In the genomic region with DNA sequence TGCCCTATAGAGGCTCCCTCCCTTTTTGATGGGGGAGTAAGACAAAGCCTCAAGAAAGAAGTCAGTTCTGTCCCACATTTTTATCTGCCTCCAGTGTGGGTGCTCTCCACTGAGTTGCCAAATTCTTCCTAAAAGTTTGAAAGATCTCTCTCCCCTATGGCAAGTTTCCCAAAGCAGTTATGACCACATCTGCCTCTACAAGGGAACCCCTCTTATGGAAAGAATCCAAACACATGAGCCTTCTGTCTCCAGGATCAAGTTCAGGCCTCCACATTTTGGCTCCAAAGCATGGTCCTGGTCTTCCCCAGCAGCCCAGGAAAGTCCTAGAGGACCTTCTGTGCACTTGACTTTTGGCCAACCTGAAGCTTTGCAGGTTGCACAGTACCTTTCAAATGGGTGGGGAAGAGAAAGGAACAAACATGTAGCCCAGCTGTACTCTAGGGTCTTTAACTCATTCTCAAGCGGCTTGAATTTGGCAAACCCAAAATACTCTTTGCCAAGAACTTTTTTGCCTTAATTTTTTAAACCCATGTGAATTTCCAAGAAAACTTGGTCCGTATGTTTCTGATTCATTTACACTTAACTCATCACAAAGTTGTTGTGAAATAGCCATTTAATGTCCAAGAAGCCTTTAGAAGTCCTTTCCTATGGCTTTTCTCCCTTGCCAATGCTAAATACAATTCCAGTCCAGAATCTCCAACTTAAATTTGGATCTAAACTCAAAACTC, we compare ENCODE assay signal across 17 cellular contexts.
DNase-seq lines count a peak whose midpoint lies in the region; ATAC-seq and TF ChIP-seq lines count a peak whose summit lies in the region.
"Had no signal": no experiment of that assay in that cellular context is flagged by ENCODE, and none has a peak within 500 bp of the region (broad histone marks: within the 10 kb centered on the region; RNA-seq: fewer than 3 reads in every experiment).

No MANE protein-coding gene starts in this region.

- DNase-seq in HCEC 1CT, result peak; percentile 3
- DNase-seq in fibroblast of mammary gland (ENCODE audit: low read depth), result peak; percentile 83
- no peak for DNase-seq in left cardiac atrium
- no peak for DNase-seq in sciatic nerve (ENCODE audit: low spot score)
- no peak for DNase-seq in DMS53 treated with DMSO at 0.1 percent for 48 hours (lab: John Stamatoyannopoulos, UW; ENCODE audit: unreplicated experiment)
- no peak for DNase-seq in OCI-M1 (lab: John Stamatoyannopoulos, UW)
- DNase-seq: AML-193, H9, NCI-H1436, NCI-H2029 treated with DMSO at 0.1 percent for 48 hours, NCI-H2171 treated with DMSO at 0.1 percent for 48 hours, NCI-H524, Peyer's patch, SHP77 treated with DMSO at 0.1 percent for 48 hours had no signal

- H3K4me3 ChIP-seq in fibroblast of mammary gland (ENCODE audit: control insufficient read depth, low read depth, low read length), result no peak overlapping the region
- H3K4me3 ChIP-seq: Peyer's patch had no signal

- ATAC-seq in left cardiac atrium (peak; percentile 57 to 85), sciatic nerve (peak; percentile 86), GM19395 (IDR thresholded peaks at IDR 0.05; ENCODE audit: unreplicated experiment) (no peak), HG03280 (IDR thresholded peaks at IDR 0.05; ENCODE audit: unreplicated experiment) (no peak)
- ATAC-seq: SK-N-SH treated with all-trans-retinoic acid at 6 μM for 48 hours had no signal

- TF ChIP-seq CTCF in fibroblast of mammary gland (conservative IDR thresholded peaks at IDR 0.05; ENCODE audit: control insufficient read depth, insufficient read depth, low read depth, low read length), result no peak

- intact Hi-C loops in left cardiac atrium (cut with DNase I), result no loop called here
- intact Hi-C loops in sciatic nerve (cut with DNase I), result no loop called here

Comparison
In these comparisons a context has a peak if more than half of its experiments do, and no peak if none do; other contexts are left out.
1. DNase-seq: peak in HCEC 1CT (single experiment) and fibroblast of mammary gland (single experiment); none in left cardiac atrium (single experiment), sciatic nerve (single experiment), DMS53 treated with DMSO at 0.1 percent for 48 hours (single experiment) and OCI-M1 (single experiment).
2. ATAC-seq: peak in left cardiac atrium (2 of 2) and sciatic nerve (single experiment); none in GM19395 (single experiment) and HG03280 (single experiment).